20 cellular contexts compared by ENCODE assay signal in genomic region chr16:23387666-23388065, GRCh38.
"Had no signal": no experiment of that assay in that cellular context is flagged by ENCODE, and none has a peak within 500 bp of the region (broad histone marks: within the 10 kb centered on the region; RNA-seq: fewer than 3 reads in every experiment).

No MANE protein-coding gene starts in this region.

- H3K9me3 Mint-ChIP-seq: activated T-cell treated with anti-CD3 and anti-CD28 coated beads, Interleukin-2, amount 50 U/mL, for 24 hours; activated T-helper 1 cell treated with anti-CD3 and anti-CD28 coated beads, Interleukin-12 subunit alpha, Interleukin-12 subunit beta, Interleukin-2, Interleukin-4 antibody, amounts not matched to agents 30 ng/mL and 10 ng/mL and 1 ng/mL, durations not matched to agents 14 hours and 24 hours and 36 hours; T-cell had no signal

- H3K27ac ChIP-seq: SK-N-MC, VCaP had no signal

- ATAC-seq: activated CD8-positive, alpha-beta memory T cell treated with anti-CD3 and anti-CD28 coated beads, Interleukin-2, amount 10 ng/mL, durations not matched to agents 7 days and 5 days; Right ventricle myocardium inferior; T-cell had no signal

- H3K27ac Mint-ChIP-seq: activated CD8-positive, alpha-beta memory T cell treated with anti-CD3 and anti-CD28 coated beads, Interleukin-2, amount 10 ng/mL, durations not matched to agents 7 days and 5 days; activated naive CD8-positive, alpha-beta T cell; activated T-cell treated with anti-CD3 and anti-CD28 coated beads, Interleukin-2, amount 50 U/mL, for 24 hours; activated T-helper 1 cell treated with anti-CD3 and anti-CD28 coated beads, Interleukin-12 subunit alpha, Interleukin-12 subunit beta, Interleukin-2, Interleukin-4 antibody, amounts not matched to agents 30 ng/mL and 10 ng/mL and 1 ng/mL, durations not matched to agents 14 hours and 24 hours and 36 hours; T-cell had no signal

- DNase-seq: activated CD4-positive, alpha-beta T cell treated with anti-CD3 and anti-CD28 coated beads for 4 hours; activated CD4-positive, alpha-beta T cell treated with anti-CD3 and anti-CD28 coated beads, Interleukin-2, amount 50 U/mL, for 48 hours; activated CD8-positive, alpha-beta memory T cell treated with anti-CD3 and anti-CD28 coated beads, Interleukin-2, amount 10 ng/mL, durations not matched to agents 7 days and 5 days; activated effector memory CD4-positive, alpha-beta T cell treated with Interleukin-2 at 50 U/mL for 16 hours; activated naive CD4-positive, alpha-beta T cell; activated T-cell treated with anti-CD3 and anti-CD28 coated beads, Interleukin-2, amount 50 U/mL, for 24 hours; amygdala; cerebellar nuclear complex; MM.1S; NCI-H1105; NCI-H1436 treated with DMSO at 0.1 percent for 48 hours; NCI-H187; NCI-H2081; NCI-H510A treated with DMSO at 0.1 percent for 48 hours; T-cell had no signal

- H3K4me1 Mint-ChIP-seq: activated CD8-positive, alpha-beta memory T cell treated with anti-CD3 and anti-CD28 coated beads, Interleukin-2, amount 10 ng/mL, durations not matched to agents 7 days and 5 days; T-cell had no signal

- H3K4me3 ChIP-seq: SK-N-MC had no signal

- H3K27me3 Mint-ChIP-seq: activated CD8-positive, alpha-beta memory T cell treated with anti-CD3 and anti-CD28 coated beads, Interleukin-2, amount 10 ng/mL, durations not matched to agents 7 days and 5 days; activated naive CD8-positive, alpha-beta T cell; activated T-cell treated with anti-CD3 and anti-CD28 coated beads, Interleukin-2, amount 50 U/mL, for 24 hours; T-cell had no signal

- H3K4me3 Mint-ChIP-seq: activated CD8-positive, alpha-beta memory T cell treated with anti-CD3 and anti-CD28 coated beads, Interleukin-2, amount 10 ng/mL, durations not matched to agents 7 days and 5 days; activated naive CD8-positive, alpha-beta T cell; activated T-cell treated with anti-CD3 and anti-CD28 coated beads, Interleukin-2, amount 50 U/mL, for 24 hours; activated T-helper 1 cell treated with anti-CD3 and anti-CD28 coated beads, Interleukin-12 subunit alpha, Interleukin-12 subunit beta, Interleukin-2, Interleukin-4 antibody, amounts not matched to agents 30 ng/mL and 10 ng/mL and 1 ng/mL, durations not matched to agents 14 hours and 24 hours and 36 hours; T-cell had no signal
